1 cellular context compared by ENCODE assay signal in genomic region chr19:17136617-17137016, GRCh38.
TF ChIP-seq lines count a peak whose summit lies in the region.

No MANE protein-coding gene starts in this region.

TF ChIP-seq in HCT116, 20 proteins besides CTCF, POLR2A, EP300 and RAD21 (continued from another document):
- TF ChIP-seq EZH2phosphoT487 (IDR thresholded peaks at IDR 0.05; ENCODE audit: borderline replicate concordance) (no peak), ELF1 (IDR thresholded peaks at IDR 0.05; ENCODE audit: borderline replicate concordance, low read depth) (no peak), EGR1 (IDR thresholded peaks at IDR 0.05; ENCODE audit: low read depth) (no peak), FOSL1 (IDR thresholded peaks at IDR 0.05; ENCODE audit: low read depth) (no peak), TCF7L2 (IDR thresholded peaks at IDR 0.05; ENCODE audit: borderline replicate concordance, extremely low read depth, insufficient read depth, insufficient read length) (no peak), ZBTB33 (IDR thresholded peaks at IDR 0.05; ENCODE audit: extremely low read depth, insufficient replicate concordance, low read length) (no peak), SIN3A (IDR thresholded peaks at IDR 0.05; ENCODE audit: low read depth) (no peak), SP1 (IDR thresholded peaks at IDR 0.05; ENCODE audit: low read depth) (no peak)
